Comparison of ENCODE assay signal across 1 cellular context in genomic region chr1:109546311-109547109, GRCh38.
TF ChIP-seq lines count a peak whose summit lies in the region.

No MANE protein-coding gene starts in this region.

TF ChIP-seq in HEK293, 187 proteins besides CTCF, POLR2A, EP300 and RAD21 (continued from another document and continues in another):
- no peak for TF ChIP-seq ZBTB44 (tag by site-specific recombination; IDR thresholded peaks at IDR 0.05)
- TF ChIP-seq ZNF513 (tag by site-specific recombination; IDR thresholded peaks at IDR 0.05), result no peak
- TF ChIP-seq SETDB1 (IDR thresholded peaks at IDR 0.05; ENCODE audit: insufficient read length, low read length), result no peak
- TF ChIP-seq ZNF530 (tag by site-specific recombination; IDR thresholded peaks at IDR 0.05; ENCODE audit: low read depth), result no peak
- TF ChIP-seq ZNF398 (tag by site-specific recombination; IDR thresholded peaks at IDR 0.05), result no peak
- no peak for TF ChIP-seq ZNF837 (tag by site-specific recombination; IDR thresholded peaks at IDR 0.05)
- no peak for TF ChIP-seq ZNF112 (tag by site-specific recombination; IDR thresholded peaks at IDR 0.05)
- no peak for TF ChIP-seq ZBTB20 (tag by site-specific recombination; IDR thresholded peaks at IDR 0.05)
- TF ChIP-seq ZNF624 (tag by site-specific recombination; IDR thresholded peaks at IDR 0.05), result no peak
- no peak for TF ChIP-seq ZNF645 (tag by site-specific recombination; IDR thresholded peaks at IDR 0.05)
- 0 out of 2 replicates have a peak, but pooled peaks have one; percentile 30 for TF ChIP-seq ZNF629 (tag by site-specific recombination; IDR thresholded peaks at IDR 0.05)
- TF ChIP-seq KLF10 (tag by site-specific recombination; IDR thresholded peaks at IDR 0.05), result no peak
- TF ChIP-seq ZNF626 (tag by site-specific recombination; IDR thresholded peaks at IDR 0.05), result no peak
- peak; percentile 86 for TF ChIP-seq SCRT2 (tag by site-specific recombination; IDR thresholded peaks at IDR 0.05)
- no peak for TF ChIP-seq ZNF18 (tag by site-specific recombination; IDR thresholded peaks at IDR 0.05)
- no peak for TF ChIP-seq TRIM28 (IDR thresholded peaks at IDR 0.05; ENCODE audit: borderline replicate concordance, low read length)
- TF ChIP-seq ZNF366 (tag by site-specific recombination; conservative IDR thresholded peaks at IDR 0.05), result peak; percentile 68
- TF ChIP-seq ZNF791 (tag by site-specific recombination; IDR thresholded peaks at IDR 0.05), result no peak
- no peak for TF ChIP-seq ZNF394 (tag by site-specific recombination; IDR thresholded peaks at IDR 0.05; ENCODE audit: borderline replicate concordance)
- TF ChIP-seq ZNF843 (tag by site-specific recombination; IDR thresholded peaks at IDR 0.05), result no peak
- TF ChIP-seq ZNF362 (tag by site-specific recombination; IDR thresholded peaks at IDR 0.05), result peak; percentile 34; the same call in 1 of the 2 replicates
- TF ChIP-seq ZFP41 (tag by site-specific recombination; IDR thresholded peaks at IDR 0.05; ENCODE audit: borderline replicate concordance), result no peak
- TF ChIP-seq BCL11B (tag by site-specific recombination; IDR thresholded peaks at IDR 0.05; ENCODE audit: low read depth), result no peak
- TF ChIP-seq ZBTB10 (tag by site-specific recombination; IDR thresholded peaks at IDR 0.05), result no peak
- TF ChIP-seq ZNF623 (tag by site-specific recombination; IDR thresholded peaks at IDR 0.05), result no peak
- no peak for TF ChIP-seq ZNF133 (tag by site-specific recombination; IDR thresholded peaks at IDR 0.05)
- no peak for TF ChIP-seq GLIS2 (tag by site-specific recombination; IDR thresholded peaks at IDR 0.05)
- TF ChIP-seq ZFP69B (tag by site-specific recombination; IDR thresholded peaks at IDR 0.05), result no peak
- no peak for TF ChIP-seq ZNF701 (tag by site-specific recombination; IDR thresholded peaks at IDR 0.05)
- TF ChIP-seq MYNN (tag by site-specific recombination; IDR thresholded peaks at IDR 0.05; ENCODE audit: borderline replicate concordance), result no peak
- no peak for TF ChIP-seq ZNF10 (tag by site-specific recombination; IDR thresholded peaks at IDR 0.05)
- no peak; the same call in 1 of the 2 replicates for TF ChIP-seq ZNF2 (tag by site-specific recombination; IDR thresholded peaks at IDR 0.05)
- TF ChIP-seq BCL6B (tag by site-specific recombination; IDR thresholded peaks at IDR 0.05), result no peak
- no peak; the same call in 1 of the 2 replicates for TF ChIP-seq KLF16 (tag by site-specific recombination; IDR thresholded peaks at IDR 0.05)
- no peak for TF ChIP-seq ZBTB7A (tag by site-specific recombination; IDR thresholded peaks at IDR 0.05; ENCODE audit: low read depth)
- TF ChIP-seq ZBTB26 (tag by site-specific recombination; optimal IDR thresholded peaks at IDR 0.05), result no peak
- TF ChIP-seq ZSCAN18 (tag by site-specific recombination; IDR thresholded peaks at IDR 0.05), result no peak
- no peak for TF ChIP-seq ZNF571 (tag by site-specific recombination; IDR thresholded peaks at IDR 0.05)
- TF ChIP-seq ZBTB8A (tag by site-specific recombination; IDR thresholded peaks at IDR 0.05), result no peak
- no peak for TF ChIP-seq IKZF3 (tag by site-specific recombination; IDR thresholded peaks at IDR 0.05)
- TF ChIP-seq ZBTB17 (tag by site-specific recombination; IDR thresholded peaks at IDR 0.05), result peak; percentile 54
- no peak for TF ChIP-seq ZNF585B (tag by site-specific recombination; IDR thresholded peaks at IDR 0.05)
- no peak for TF ChIP-seq ZNF211 (tag by site-specific recombination; IDR thresholded peaks at IDR 0.05; ENCODE audit: low read depth)
- TF ChIP-seq OVOL3 (tag by site-specific recombination; IDR thresholded peaks at IDR 0.05), result no peak
- peak; percentile 56 for TF ChIP-seq PATZ1 (tag by site-specific recombination; IDR thresholded peaks at IDR 0.05)
- no peak for TF ChIP-seq ZNF677 (tag by site-specific recombination; IDR thresholded peaks at IDR 0.05)
- no peak for TF ChIP-seq ZNF416 (tag by site-specific recombination; IDR thresholded peaks at IDR 0.05)
- TF ChIP-seq ZNF19 (tag by site-specific recombination; IDR thresholded peaks at IDR 0.05; ENCODE audit: low read depth), result no peak
- no peak for TF ChIP-seq ZNF404 (tag by site-specific recombination; IDR thresholded peaks at IDR 0.05)
- no peak for TF ChIP-seq ZNF202 (tag by site-specific recombination; IDR thresholded peaks at IDR 0.05; ENCODE audit: borderline replicate concordance)
- no peak for TF ChIP-seq ZNF747 (tag by site-specific recombination; IDR thresholded peaks at IDR 0.05)
